In genomic region chr1:30645807-30646206, GRCh38 we compare ENCODE assay signal across 21 cellular contexts.
DNase-seq lines count a peak whose midpoint lies in the region; ATAC-seq, FAIRE-seq and TF ChIP-seq lines count a peak whose summit lies in the region.
"Had no signal": no experiment of that assay in that cellular context is flagged by ENCODE, and none has a peak within 500 bp of the region (broad histone marks: within the 10 kb centered on the region; RNA-seq: fewer than 3 reads in every experiment).

No MANE protein-coding gene starts in this region.

- H3K9me3 ChIP-seq in GM12878 (replicated peaks; ENCODE audit: control insufficient read depth, insufficient read depth, low read length) (no peaks in the 10 kb centered on the region), keratinocyte (ENCODE audit: control insufficient read depth, low read depth, low read length) (no peaks in the 10 kb centered on the region)
- H3K9me3 ChIP-seq: colonic mucosa, SK-N-SH had no signal

- no peaks in the 10 kb centered on the region for H3K27me3 ChIP-seq in GM12878 (replicated peaks in 1 of 2; ENCODE audit: control insufficient read depth in 2 of 2, insufficient read depth in 2 of 2, low read length in 1 of 2)
- H3K27me3 ChIP-seq in keratinocyte (ENCODE audit: control insufficient read depth, extremely low read depth, insufficient read depth, low read length): no peaks in the 10 kb centered on the region
- H3K27me3 ChIP-seq: colonic mucosa had no signal

- H3K4me1 ChIP-seq in GM12878 (ENCODE audit: control insufficient read depth, insufficient read depth, low read length): no peaks in the 10 kb centered on the region
- peaks cover 39% of the 10 kb centered on the region for H3K4me1 ChIP-seq in keratinocyte (ENCODE audit: control insufficient read depth, extremely low read depth, insufficient read depth, low read length)
- H3K4me1 ChIP-seq: colonic mucosa had no signal

- dilution Hi-C loops in keratinocyte (cut with MboI; ENCODE audit: extremely low pct_ligation_motif_present, low sequenced_read_pairs): no loop called here

- RAD21 ChIA-PET in GM12878 (lab: Charles Lee; ENCODE audit: unreplicated experiment): no interaction called here

- ATAC-seq in GM12878: no peak
- no peak for ATAC-seq in HG03378 (IDR thresholded peaks at IDR 0.05; ENCODE audit: unreplicated experiment)
- ATAC-seq in GM21526 (IDR thresholded peaks at IDR 0.05; ENCODE audit: low FRiP score, unreplicated experiment): no peak
- ATAC-seq: natural killer cell had no signal

- no peak for TF ChIP-seq RAD21 in GM12878 (IDR thresholded peaks at IDR 0.05; ENCODE audit: insufficient read depth, low read depth, low read length)

- BruUV-seq in GM12878 (replicated peaks; lab: Mats Ljungman, UMichigan): no TSS peak

- no peaks in the 10 kb centered on the region for H3K9me1 ChIP-seq in keratinocyte (ENCODE audit: control insufficient read depth, extremely low read depth, insufficient read depth, low read length)

- POLR2A ChIA-PET in GM12878 (lab: Charles Lee): no interaction called here

- in situ Hi-C loops in GM12878 (cut with MboI): no loop called here

- WGBS in GM12878 (ENCODE audit: insufficient coverage, insufficient replicate concordance, low lambda C conversion rate, missing lambda C conversion rate): 0% methylated on average over 3 of the region's 3 CpGs

- DNase-seq in AG08395 (ENCODE audit: low spot score): peak; percentile 84
- peak; percentile 63 for DNase-seq in HS-5 (ENCODE audit: low read depth)
- no peak for DNase-seq in GM12878 (ENCODE audit: low read depth, low spot score)
- peak; percentile 81 for DNase-seq in keratinocyte (ENCODE audit: low read depth, low spot score)
- DNase-seq in SKM-1 (lab: John Stamatoyannopoulos, UW; ENCODE audit: unreplicated experiment): no peak
- no peak for DNase-seq in iPS-NIHi7 (ENCODE audit: extremely low spot score)
- DNase-seq: activated CD4-positive, alpha-beta T cell treated with anti-CD3 and anti-CD28 coated beads for 4 hours; activated gamma-delta T cell; CD8-positive, alpha-beta memory T cell; colonic mucosa; DND-41; erythroblast; immature natural killer cell; natural killer cell; NCI-H2029; NCI-H526; SK-N-SH; stimulated activated naive CD4-positive, alpha-beta T cell; trophoblast cell had no signal

- H4K20me1 ChIP-seq in GM12878 (ENCODE audit: control insufficient read depth, insufficient read depth) (no peaks in the 10 kb centered on the region), keratinocyte (ENCODE audit: control insufficient read depth, extremely low read depth, insufficient read depth, low read length) (no peaks in the 10 kb centered on the region)

- no peak for TF ChIP-seq CTCF in GM12878 (IDR thresholded peaks at IDR 0.05 in 2 of 3, conservative IDR thresholded peaks at IDR 0.05 in 1 of 3; ENCODE audit: control insufficient read depth in 2 of 3, extremely low read depth in 1 of 3, insufficient read depth in 1 of 3, low read depth in 3 of 3, low read length in 3 of 3)
- no peak for TF ChIP-seq CTCF in keratinocyte (optimal IDR thresholded peaks at IDR 0.05 in 1 of 3, IDR thresholded peaks at IDR 0.05 in 1 of 3, conservative IDR thresholded peaks at IDR 0.05 in 1 of 3; ENCODE audit: extremely low read depth in 1 of 3, insufficient read depth in 2 of 3, low read length in 3 of 3)

- TF ChIP-seq POLR2A in GM12878 (IDR thresholded peaks at IDR 0.05; ENCODE audit: low read depth, low read length): no peak

- H3K9ac ChIP-seq in GM12878 (ENCODE audit: control insufficient read depth, insufficient read depth, low read length) (no peak overlapping the region), keratinocyte (ENCODE audit: control insufficient read depth, extremely low read depth, insufficient read depth, low read length) (no peak overlapping the region)
- H3K9ac ChIP-seq: SK-N-SH had no signal

- H2AFZ ChIP-seq in GM12878 (ENCODE audit: control insufficient read depth, low read depth, low read length) (no peak overlapping the region), keratinocyte (ENCODE audit: control insufficient read depth, low read length) (no peak overlapping the region)

- CTCF ChIA-PET in GM12878 (lab: Yijun Ruan, JAX): interaction anchor here (0.6 kb wide), 1 partner anchor 15 kb away, joined by 3 read pairs; no protein-coding TSS in a partner anchor

- H3K4me3 ChIP-seq in GM12878 (no peak overlapping the region), keratinocyte (ENCODE audit: control insufficient read depth in 2 of 3, extremely low read depth in 1 of 3, insufficient read depth in 2 of 3, low read depth in 1 of 3, low read length in 3 of 3) (no peak overlapping the region)
- H3K4me3 ChIP-seq: colonic mucosa had no signal

- SMC1A ChIA-PET in GM12878 (lab: Charles Lee; ENCODE audit: uncharacterized antibody, unreplicated experiment): no interaction called here

- H3K27ac ChIP-seq in GM12878 (ENCODE audit: control insufficient read depth, insufficient read depth): no peak overlapping the region
- peak overlapping the region; percentile 37 for H3K27ac ChIP-seq in keratinocyte (ENCODE audit: control insufficient read depth, insufficient read depth, low read length)
- H3K27ac ChIP-seq: colonic mucosa had no signal

- FAIRE-seq in GM12878 (lab: Jason Lieb, UNC) (no peak), keratinocyte (lab: Jason Lieb, UNC) (peak; percentile 98)

- H3K36me3 ChIP-seq in GM12878 (ENCODE audit: control insufficient read depth in 2 of 2, insufficient read depth in 2 of 2, low read length in 1 of 2): no peaks in the 10 kb centered on the region
- no peaks in the 10 kb centered on the region for H3K36me3 ChIP-seq in keratinocyte (ENCODE audit: control insufficient read depth in 2 of 2, extremely low read depth in 1 of 2, insufficient read depth in 2 of 2, low read length in 2 of 2)
- H3K36me3 ChIP-seq: colonic mucosa had no signal

- no peak for TF ChIP-seq EP300 in GM12878 (IDR thresholded peaks at IDR 0.05; ENCODE audit: borderline replicate concordance in 1 of 2, control insufficient read depth in 1 of 2, low read depth in 2 of 2, low read length in 2 of 2)

- H3K79me2 ChIP-seq in GM12878 (ENCODE audit: control insufficient read depth, insufficient read depth, low read length) (no peaks in the 10 kb centered on the region), keratinocyte (ENCODE audit: control insufficient read depth, insufficient read depth, low read length) (no peaks in the 10 kb centered on the region)

- H3K4me2 ChIP-seq in GM12878 (ENCODE audit: control insufficient read depth, insufficient read depth): no peak overlapping the region
- no peak overlapping the region for H3K4me2 ChIP-seq in keratinocyte (ENCODE audit: control insufficient read depth, extremely low read depth, insufficient read depth, low read depth, low read length)
- H3K4me2 ChIP-seq: SK-N-SH had no signal

- intact Hi-C loops in GM12878 (cut with micrococcal nuclease; ENCODE audit: unreplicated experiment): no loop called here

TF ChIP-seq in GM12878, 131 proteins besides CTCF, POLR2A, EP300 and RAD21:
- TF ChIP-seq RAD51 (IDR thresholded peaks at IDR 0.05) (no peak), PBX3 (IDR thresholded peaks at IDR 0.05; ENCODE audit: insufficient replicate concordance, low read depth, low read length) (peak; percentile 25), BCL3 (IDR thresholded peaks at IDR 0.05; ENCODE audit: borderline replicate concordance, insufficient read depth, low read depth, low read length, poor library complexity, severe bottlenecking) (peak; percentile 81)

Comparison
In these comparisons a context has a peak if more than half of its experiments do, and no peak if none do; other contexts are left out.
1. DNase-seq: peak in AG08395 (single experiment), HS-5 (single experiment) and keratinocyte (single experiment); none in GM12878 (single experiment), SKM-1 (single experiment) and iPS-NIHi7 (single experiment).